Comparison of ENCODE assay signal across 23 cellular contexts in genomic region chr4:92461732-92462131, GRCh38.
"Had no signal": no experiment of that assay in that cellular context is flagged by ENCODE, and none has a peak within 500 bp of the region (broad histone marks: within the 10 kb centered on the region; RNA-seq: fewer than 3 reads in every experiment).

No MANE protein-coding gene starts in this region.

- H3K4me3 ChIP-seq: colonic mucosa, Peyer's patch had no signal

- H3K9me3 Mint-ChIP-seq: activated B cell treated with CpG ODN at 0.5 μM for 24 hours; activated CD4-positive, alpha-beta T cell treated with anti-CD3 and anti-CD28 coated beads, Interleukin-2, amount 10 ng/mL, durations not matched to agents 24 days and 14 days; activated naive CD4-positive, alpha-beta T cell treated with anti-CD3 and anti-CD28 coated beads for 36 hours had no signal

- ATAC-seq: activated CD8-positive, alpha-beta memory T cell treated with anti-CD3 and anti-CD28 coated beads, Interleukin-2, amount 10 ng/mL, durations not matched to agents 7 days and 5 days had no signal

- H3K27ac ChIP-seq: colonic mucosa, Peyer's patch had no signal

- H3K27me3 ChIP-seq: colonic mucosa, Peyer's patch had no signal

- H3K4me1 ChIP-seq: colonic mucosa, Peyer's patch had no signal

- DNase-seq: activated B cell treated with CpG ODN at 0.5 μM for 24 hours; activated CD4-positive, alpha-beta T cell treated with anti-CD3 and anti-CD28 coated beads for 1 hour; activated CD4-positive, alpha-beta T cell treated with anti-CD3 and anti-CD28 coated beads, Interleukin-2, amount 10 ng/mL, durations not matched to agents 24 days and 14 days; activated CD4-positive, alpha-beta T cell treated with anti-CD3 and anti-CD28 coated beads, Interleukin-2, amount 50 U/mL, for 48 hours; activated CD8-positive, alpha-beta memory T cell treated with anti-CD3 and anti-CD28 coated beads, Interleukin-2, amount 10 ng/mL, durations not matched to agents 7 days and 5 days; activated gamma-delta T cell; activated naive CD4-positive, alpha-beta T cell treated with anti-CD3 and anti-CD28 coated beads for 36 hours; activated T-cell treated with anti-CD3 and anti-CD28 coated beads, Interleukin-2, amount 50 U/mL, for 24 hours; anterior cingulate cortex; caudate nucleus; colonic mucosa; MM.1S; NCI-H1105; NCI-H1436 treated with DMSO at 0.1 percent for 48 hours; NCI-H187; NCI-H2081; NCI-H446; NCI-H524; NCI-H748 treated with DMSO at 0.1 percent for 48 hours; Peyer's patch; SHP77 had no signal

- H3K4me1 Mint-ChIP-seq: activated B cell treated with CpG ODN at 0.5 μM for 24 hours; activated CD4-positive, alpha-beta T cell treated with anti-CD3 and anti-CD28 coated beads, Interleukin-2, amount 10 ng/mL, durations not matched to agents 24 days and 14 days; activated CD8-positive, alpha-beta memory T cell treated with anti-CD3 and anti-CD28 coated beads, Interleukin-2, amount 10 ng/mL, durations not matched to agents 7 days and 5 days had no signal

- H3K27me3 Mint-ChIP-seq: activated B cell treated with CpG ODN at 0.5 μM for 24 hours; activated CD4-positive, alpha-beta T cell treated with anti-CD3 and anti-CD28 coated beads, Interleukin-2, amount 10 ng/mL, durations not matched to agents 24 days and 14 days; activated CD8-positive, alpha-beta memory T cell treated with anti-CD3 and anti-CD28 coated beads, Interleukin-2, amount 10 ng/mL, durations not matched to agents 7 days and 5 days; activated naive CD8-positive, alpha-beta T cell; activated T-cell treated with anti-CD3 and anti-CD28 coated beads, Interleukin-2, amount 50 U/mL, for 24 hours had no signal

- H3K36me3 Mint-ChIP-seq: activated CD8-positive, alpha-beta memory T cell treated with anti-CD3 and anti-CD28 coated beads, Interleukin-2, amount 10 ng/mL, durations not matched to agents 7 days and 5 days; activated naive CD8-positive, alpha-beta T cell had no signal

- H3K27ac Mint-ChIP-seq: activated B cell treated with CpG ODN at 0.5 μM for 24 hours; activated CD4-positive, alpha-beta T cell treated with anti-CD3 and anti-CD28 coated beads, Interleukin-2, amount 10 ng/mL, durations not matched to agents 24 days and 14 days; activated CD8-positive, alpha-beta memory T cell treated with anti-CD3 and anti-CD28 coated beads, Interleukin-2, amount 10 ng/mL, durations not matched to agents 7 days and 5 days; activated naive CD4-positive, alpha-beta T cell treated with anti-CD3 and anti-CD28 coated beads for 36 hours; activated naive CD8-positive, alpha-beta T cell; activated T-cell treated with anti-CD3 and anti-CD28 coated beads, Interleukin-2, amount 50 U/mL, for 24 hours; T-helper 1 cell treated with Interleukin-12 subunit alpha and Interleukin-12 subunit beta and Interleukin-4 antibody, amounts not matched to agents 30 μg/mL and 1 μg/mL, for 36 hours had no signal

- H3K36me3 ChIP-seq: colonic mucosa, Peyer's patch had no signal

- H3K9me3 ChIP-seq: colonic mucosa, Peyer's patch had no signal

- H3K4me3 Mint-ChIP-seq: activated B cell treated with CpG ODN at 0.5 μM for 24 hours; activated CD4-positive, alpha-beta T cell treated with anti-CD3 and anti-CD28 coated beads, Interleukin-2, amount 10 ng/mL, durations not matched to agents 24 days and 14 days; activated CD8-positive, alpha-beta memory T cell treated with anti-CD3 and anti-CD28 coated beads, Interleukin-2, amount 10 ng/mL, durations not matched to agents 7 days and 5 days; activated naive CD4-positive, alpha-beta T cell treated with anti-CD3 and anti-CD28 coated beads for 36 hours; activated naive CD8-positive, alpha-beta T cell; activated T-cell treated with anti-CD3 and anti-CD28 coated beads, Interleukin-2, amount 50 U/mL, for 24 hours; T-helper 1 cell treated with Interleukin-12 subunit alpha and Interleukin-12 subunit beta and Interleukin-4 antibody, amounts not matched to agents 30 μg/mL and 1 μg/mL, for 36 hours had no signal
